In genomic region chr2:178877874-178878273, GRCh38 we compare ENCODE assay signal across 16 cellular contexts.
"Had no signal": no experiment of that assay in that cellular context is flagged by ENCODE, and none has a peak within 500 bp of the region (broad histone marks: within the 10 kb centered on the region; RNA-seq: fewer than 3 reads in every experiment).

No MANE protein-coding gene starts in this region.

- H3K27me3 ChIP-seq: dorsolateral prefrontal cortex, neutrophil, sigmoid colon, testis, transverse colon had no signal

- H3K4me3 Mint-ChIP-seq: immature natural killer cell; naive B cell; nephron progenitor cell; stimulated activated naive B cell treated with anti-CD40 and anti-IgM and Interleukin-4, amounts not matched to agents 10 μg/mL and 1 μg/mL and 100 μg/mL, for 72 hours; stimulated activated naive CD8-positive, alpha-beta T cell treated with anti-CD3 and anti-CD28 coated beads, Interleukin-15, amount 100 ng/mL, for 72 hours had no signal

- H3K4me1 ChIP-seq: sigmoid colon, testis, transverse colon had no signal

- H3K27me3 Mint-ChIP-seq: naive B cell; stimulated activated naive B cell treated with anti-CD40 and anti-IgM and Interleukin-4, amounts not matched to agents 10 μg/mL and 1 μg/mL and 100 μg/mL, for 72 hours; stimulated activated naive CD8-positive, alpha-beta T cell treated with anti-CD3 and anti-CD28 coated beads, Interleukin-15, amount 100 ng/mL, for 72 hours had no signal

- H3K27ac Mint-ChIP-seq: immature natural killer cell; naive B cell; nephron progenitor cell; stimulated activated naive B cell treated with anti-CD40 and anti-IgM and Interleukin-4, amounts not matched to agents 10 μg/mL and 1 μg/mL and 100 μg/mL, for 72 hours; stimulated activated naive CD8-positive, alpha-beta T cell treated with anti-CD3 and anti-CD28 coated beads, Interleukin-15, amount 100 ng/mL, for 72 hours had no signal

- H3K9me3 Mint-ChIP-seq: immature natural killer cell; naive B cell; nephron progenitor cell; stimulated activated naive B cell treated with anti-CD40 and anti-IgM and Interleukin-4, amounts not matched to agents 10 μg/mL and 1 μg/mL and 100 μg/mL, for 72 hours; stimulated activated naive CD8-positive, alpha-beta T cell treated with anti-CD3 and anti-CD28 coated beads, Interleukin-15, amount 100 ng/mL, for 72 hours had no signal

- H3K9me3 ChIP-seq: neutrophil, sigmoid colon, testis, transverse colon had no signal

- H3K4me1 Mint-ChIP-seq: naive B cell; stimulated activated naive B cell treated with anti-CD40 and anti-IgM and Interleukin-4, amounts not matched to agents 10 μg/mL and 1 μg/mL and 100 μg/mL, for 72 hours; stimulated activated naive CD8-positive, alpha-beta T cell treated with anti-CD3 and anti-CD28 coated beads, Interleukin-15, amount 100 ng/mL, for 72 hours had no signal

- ATAC-seq: stimulated activated naive B cell treated with anti-CD40 and anti-IgM and Interleukin-4, amounts not matched to agents 10 μg/mL and 1 μg/mL and 100 μg/mL, for 72 hours; stimulated activated naive CD8-positive, alpha-beta T cell treated with anti-CD3 and anti-CD28 coated beads, Interleukin-15, amount 100 ng/mL, for 72 hours had no signal

- H3K36me3 Mint-ChIP-seq: immature natural killer cell had no signal

- DNase-seq: cortex of kidney; dorsolateral prefrontal cortex; effector CD8-positive, alpha-beta T cell; immature natural killer cell; mesendoderm; naive B cell; nephron progenitor cell; sigmoid colon; stimulated activated CD4-positive, alpha-beta T cell treated with anti-CD3 and anti-CD28 coated beads, Interleukin-2, amount 100 ng/mL, for 24 hours; stimulated activated CD4-positive, alpha-beta T cell treated with anti-CD3 and anti-CD28 coated beads, Interleukin-4, amount 100 ng/mL, for 4 hours; stimulated activated naive B cell treated with anti-CD40 and anti-IgM and Interleukin-4, amounts not matched to agents 10 μg/mL and 1 μg/mL and 100 μg/mL, for 72 hours; stimulated activated naive CD8-positive, alpha-beta T cell treated with anti-CD3 and anti-CD28 coated beads, Interleukin-15, amount 100 ng/mL, for 72 hours; testis; transverse colon had no signal

- H3K4me3 ChIP-seq: dorsolateral prefrontal cortex, sigmoid colon, skin epidermis, testis, transverse colon had no signal

- H3K27ac ChIP-seq: neutrophil, sigmoid colon, skin epidermis, testis, transverse colon had no signal

- H3K36me3 ChIP-seq: neutrophil, sigmoid colon, transverse colon had no signal
